Comparison of ENCODE assay signal across 2 cellular contexts in the genomic region with DNA sequence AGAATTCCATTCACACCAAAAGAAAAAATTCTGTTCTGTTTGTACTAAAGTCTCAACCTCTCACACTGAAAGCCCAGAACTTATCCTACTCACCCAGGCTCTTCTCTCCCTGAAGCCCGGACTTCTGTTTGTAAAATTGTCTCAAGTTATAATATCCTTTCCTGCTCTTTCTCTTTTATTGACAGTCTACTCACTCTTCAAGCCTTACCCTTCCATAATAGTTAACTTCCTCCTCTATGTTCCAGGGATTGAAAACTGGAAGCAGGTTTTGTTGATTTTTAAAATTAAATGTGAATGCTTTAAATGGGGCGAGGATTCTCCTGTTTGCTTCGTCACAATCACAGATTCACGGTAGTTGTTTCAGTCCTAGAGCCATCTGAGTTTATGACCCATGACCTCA.
TF ChIP-seq lines count a peak whose summit lies in the region.

No MANE protein-coding gene starts in this region.

TF ChIP-seq in liver, 16 proteins besides CTCF, POLR2A, EP300 and RAD21:
- TF ChIP-seq HNF4A (conservative IDR thresholded peaks at IDR 0.05) (no peak), HNF4G (IDR thresholded peaks at IDR 0.05) (no peak), RXRA (IDR thresholded peaks at IDR 0.05) (no peak), TAF1 (conservative IDR thresholded peaks at IDR 0.05) (no peak), EGR1 (IDR thresholded peaks at IDR 0.05; ENCODE audit: low read depth in 2 of 2) (no peak), JUND (IDR thresholded peaks at IDR 0.05) (no peak), FOXA1 (IDR thresholded peaks at IDR 0.05) (no peak), FOXA2 (IDR thresholded peaks at IDR 0.05) (no peak), GABPA (IDR thresholded peaks at IDR 0.05 in 1 of 2, conservative IDR thresholded peaks at IDR 0.05 in 1 of 2) (no peak), YY1 (IDR thresholded peaks at IDR 0.05) (no peak)
- TF ChIP-seq, protein P1, sequence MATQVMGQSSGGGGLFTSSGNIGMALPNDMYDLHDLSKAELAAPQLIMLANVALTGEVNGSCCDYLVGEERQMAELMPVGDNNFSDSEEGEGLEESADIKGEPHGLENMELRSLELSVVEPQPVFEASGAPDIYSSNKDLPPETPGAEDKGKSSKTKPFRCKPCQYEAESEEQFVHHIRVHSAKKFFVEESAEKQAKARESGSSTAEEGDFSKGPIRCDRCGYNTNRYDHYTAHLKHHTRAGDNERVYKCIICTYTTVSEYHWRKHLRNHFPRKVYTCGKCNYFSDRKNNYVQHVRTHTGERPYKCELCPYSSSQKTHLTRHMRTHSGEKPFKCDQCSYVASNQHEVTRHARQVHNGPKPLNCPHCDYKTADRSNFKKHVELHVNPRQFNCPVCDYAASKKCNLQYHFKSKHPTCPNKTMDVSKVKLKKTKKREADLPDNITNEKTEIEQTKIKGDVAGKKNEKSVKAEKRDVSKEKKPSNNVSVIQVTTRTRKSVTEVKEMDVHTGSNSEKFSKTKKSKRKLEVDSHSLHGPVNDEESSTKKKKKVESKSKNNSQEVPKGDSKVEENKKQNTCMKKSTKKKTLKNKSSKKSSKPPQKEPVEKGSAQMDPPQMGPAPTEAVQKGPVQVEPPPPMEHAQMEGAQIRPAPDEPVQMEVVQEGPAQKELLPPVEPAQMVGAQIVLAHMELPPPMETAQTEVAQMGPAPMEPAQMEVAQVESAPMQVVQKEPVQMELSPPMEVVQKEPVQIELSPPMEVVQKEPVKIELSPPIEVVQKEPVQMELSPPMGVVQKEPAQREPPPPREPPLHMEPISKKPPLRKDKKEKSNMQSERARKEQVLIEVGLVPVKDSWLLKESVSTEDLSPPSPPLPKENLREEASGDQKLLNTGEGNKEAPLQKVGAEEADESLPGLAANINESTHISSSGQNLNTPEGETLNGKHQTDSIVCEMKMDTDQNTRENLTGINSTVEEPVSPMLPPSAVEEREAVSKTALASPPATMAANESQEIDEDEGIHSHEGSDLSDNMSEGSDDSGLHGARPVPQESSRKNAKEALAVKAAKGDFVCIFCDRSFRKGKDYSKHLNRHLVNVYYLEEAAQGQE (IDR thresholded peaks at IDR 0.05): no peak
- TF ChIP-seq, protein P2, sequence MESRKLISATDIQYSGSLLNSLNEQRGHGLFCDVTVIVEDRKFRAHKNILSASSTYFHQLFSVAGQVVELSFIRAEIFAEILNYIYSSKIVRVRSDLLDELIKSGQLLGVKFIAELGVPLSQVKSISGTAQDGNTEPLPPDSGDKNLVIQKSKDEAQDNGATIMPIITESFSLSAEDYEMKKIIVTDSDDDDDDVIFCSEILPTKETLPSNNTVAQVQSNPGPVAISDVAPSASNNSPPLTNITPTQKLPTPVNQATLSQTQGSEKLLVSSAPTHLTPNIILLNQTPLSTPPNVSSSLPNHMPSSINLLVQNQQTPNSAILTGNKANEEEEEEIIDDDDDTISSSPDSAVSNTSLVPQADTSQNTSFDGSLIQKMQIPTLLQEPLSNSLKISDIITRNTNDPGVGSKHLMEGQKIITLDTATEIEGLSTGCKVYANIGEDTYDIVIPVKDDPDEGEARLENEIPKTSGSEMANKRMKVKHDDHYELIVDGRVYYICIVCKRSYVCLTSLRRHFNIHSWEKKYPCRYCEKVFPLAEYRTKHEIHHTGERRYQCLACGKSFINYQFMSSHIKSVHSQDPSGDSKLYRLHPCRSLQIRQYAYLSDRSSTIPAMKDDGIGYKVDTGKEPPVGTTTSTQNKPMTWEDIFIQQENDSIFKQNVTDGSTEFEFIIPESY (IDR thresholded peaks at IDR 0.05): no peak
- TF ChIP-seq, protein P3, sequence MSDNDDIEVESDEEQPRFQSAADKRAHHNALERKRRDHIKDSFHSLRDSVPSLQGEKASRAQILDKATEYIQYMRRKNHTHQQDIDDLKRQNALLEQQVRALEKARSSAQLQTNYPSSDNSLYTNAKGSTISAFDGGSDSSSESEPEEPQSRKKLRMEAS (IDR thresholded peaks at IDR 0.05): no peak
- TF ChIP-seq, protein P4, sequence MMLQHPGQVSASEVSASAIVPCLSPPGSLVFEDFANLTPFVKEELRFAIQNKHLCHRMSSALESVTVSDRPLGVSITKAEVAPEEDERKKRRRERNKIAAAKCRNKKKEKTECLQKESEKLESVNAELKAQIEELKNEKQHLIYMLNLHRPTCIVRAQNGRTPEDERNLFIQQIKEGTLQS (IDR thresholded peaks at IDR 0.05): no peak

TF ChIP-seq in HepG2, 621 proteins besides CTCF, POLR2A, EP300 and RAD21:
- TF ChIP-seq DNMT1 (CRISPR knock-in tag; IDR thresholded peaks at IDR 0.05): no peak
- TF ChIP-seq ZNF781 (CRISPR knock-in tag; IDR thresholded peaks at IDR 0.05; ENCODE audit: borderline replicate concordance, not compliant biosample characterization): no peak
- no peak for TF ChIP-seq FOXJ3 (CRISPR knock-in tag; IDR thresholded peaks at IDR 0.05; ENCODE audit: borderline replicate concordance)
- TF ChIP-seq, protein P5, sequence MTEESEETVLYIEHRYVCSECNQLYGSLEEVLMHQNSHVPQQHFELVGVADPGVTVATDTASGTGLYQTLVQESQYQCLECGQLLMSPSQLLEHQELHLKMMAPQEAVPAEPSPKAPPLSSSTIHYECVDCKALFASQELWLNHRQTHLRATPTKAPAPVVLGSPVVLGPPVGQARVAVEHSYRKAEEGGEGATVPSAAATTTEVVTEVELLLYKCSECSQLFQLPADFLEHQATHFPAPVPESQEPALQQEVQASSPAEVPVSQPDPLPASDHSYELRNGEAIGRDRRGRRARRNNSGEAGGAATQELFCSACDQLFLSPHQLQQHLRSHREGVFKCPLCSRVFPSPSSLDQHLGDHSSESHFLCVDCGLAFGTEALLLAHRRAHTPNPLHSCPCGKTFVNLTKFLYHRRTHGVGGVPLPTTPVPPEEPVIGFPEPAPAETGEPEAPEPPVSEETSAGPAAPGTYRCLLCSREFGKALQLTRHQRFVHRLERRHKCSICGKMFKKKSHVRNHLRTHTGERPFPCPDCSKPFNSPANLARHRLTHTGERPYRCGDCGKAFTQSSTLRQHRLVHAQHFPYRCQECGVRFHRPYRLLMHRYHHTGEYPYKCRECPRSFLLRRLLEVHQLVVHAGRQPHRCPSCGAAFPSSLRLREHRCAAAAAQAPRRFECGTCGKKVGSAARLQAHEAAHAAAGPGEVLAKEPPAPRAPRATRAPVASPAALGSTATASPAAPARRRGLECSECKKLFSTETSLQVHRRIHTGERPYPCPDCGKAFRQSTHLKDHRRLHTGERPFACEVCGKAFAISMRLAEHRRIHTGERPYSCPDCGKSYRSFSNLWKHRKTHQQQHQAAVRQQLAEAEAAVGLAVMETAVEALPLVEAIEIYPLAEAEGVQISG (CRISPR knock-in tag; IDR thresholded peaks at IDR 0.05): no peak
- TF ChIP-seq ZNF343 (CRISPR knock-in tag; IDR thresholded peaks at IDR 0.05): no peak
TF ChIP-seq in HepG2: peak in this region for 0.
